Comparison of ENCODE assay signal across 12 cellular contexts in the genomic region with DNA sequence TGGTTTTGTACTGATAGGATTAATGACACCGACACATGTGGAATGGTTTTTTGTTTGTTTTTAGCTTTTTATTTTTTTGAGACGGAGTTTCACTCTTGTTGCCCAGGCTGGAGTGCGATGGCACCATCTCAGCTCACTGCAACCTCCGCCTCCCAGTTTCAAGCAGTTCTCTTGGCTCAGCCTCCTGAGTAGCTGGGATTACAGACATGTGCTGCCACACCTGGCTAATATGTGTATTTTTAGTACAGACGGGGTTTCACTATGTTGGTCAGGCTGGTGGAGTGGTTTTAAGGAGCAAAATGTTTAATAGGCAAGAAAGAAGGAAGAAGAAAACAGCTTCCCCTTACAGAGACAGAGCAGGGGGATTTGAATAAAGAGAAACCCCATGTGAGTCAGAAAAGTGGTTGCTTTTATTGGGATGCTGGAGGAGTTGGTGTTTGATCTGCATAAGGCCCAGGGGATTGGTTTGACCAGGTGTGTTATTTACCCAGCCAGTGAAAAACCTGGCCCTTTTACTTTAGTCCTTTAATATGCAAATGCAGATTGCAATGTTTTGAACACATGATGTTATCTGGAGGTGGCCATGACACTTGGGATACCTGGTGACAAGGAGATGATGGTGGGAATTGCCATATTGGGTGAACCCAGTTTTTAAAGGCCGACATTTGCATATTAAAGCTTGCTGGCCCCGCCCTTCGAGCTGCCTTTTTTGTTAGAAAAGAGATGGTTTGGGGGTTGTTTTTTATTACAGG. TPM values are rescaled to one million over a fixed set of nuclear protein-coding genes. Genes with fewer than 3 reads are reported as not detected.
DNase-seq lines count a peak whose midpoint lies in the region; ATAC-seq and TF ChIP-seq lines count a peak whose summit lies in the region.
"Had no signal": no experiment of that assay in that cellular context is flagged by ENCODE, and none has a peak within 500 bp of the region (broad histone marks: within the 10 kb centered on the region; RNA-seq: fewer than 3 reads in every experiment).

No MANE protein-coding gene starts in this region.

- H3K36me3 ChIP-seq in adipocyte (ENCODE audit: control insufficient read depth, insufficient read depth, low read length, severe bottlenecking) (no peaks in the 10 kb centered on the region), prostate gland (no peaks in the 10 kb centered on the region), neural progenitor cell (no peaks in the 10 kb centered on the region)
- H3K36me3 ChIP-seq: right atrium auricular region had no signal

- H3K27ac Mint-ChIP-seq in neural progenitor cell, result no peak overlapping the region
- H3K27ac Mint-ChIP-seq: WTC11 had no signal

- WGBS in prostate gland, result 82% methylated on average over 8 of the region's 8 CpGs

- peak; percentile 8; the same call in 1 of the 2 replicates for TF ChIP-seq CTCF in LNCaP clone FGC (IDR thresholded peaks at IDR 0.05; ENCODE audit: control insufficient read depth, extremely low read depth, insufficient read depth)
- TF ChIP-seq CTCF in prostate gland (IDR thresholded peaks at IDR 0.05), result peak in 1 of 4 experiments; percentile 25
- no peak for TF ChIP-seq CTCF in neural progenitor cell (IDR thresholded peaks at IDR 0.05)

- H3K79me2 ChIP-seq in neural progenitor cell (ENCODE audit: low read depth), result no peaks in the 10 kb centered on the region

- peak overlapping the region; percentile 37 for H3K9ac ChIP-seq in adipocyte (ENCODE audit: low read length)
- no peak overlapping the region for H3K9ac ChIP-seq in neural progenitor cell

- no peak for TF ChIP-seq POLR2A in prostate gland (IDR thresholded peaks at IDR 0.05)

- DNase-seq in GF-D8 (lab: John Stamatoyannopoulos, UW) (peak; percentile 52), LNCaP clone FGC (ENCODE audit: low read depth) (no peak), adipocyte (ENCODE audit: low read depth) (no peak), prostate gland (ENCODE audit: low spot score) (no peak), neural progenitor cell (ENCODE audit: low spot score) (no peak)
- no peak for DNase-seq in activated CD4-positive, alpha-beta T cell treated with anti-CD3 and anti-CD28 coated beads, Interleukin-2, amount 50 U/mL, for 48 hours
- DNase-seq: COR-L47, NCI-H2171 had no signal

- H3K27me3 Mint-ChIP-seq in neural progenitor cell (ENCODE audit: insufficient read depth, low read depth), result peaks cover 7% of the 10 kb centered on the region

- peaks cover 24% of the 10 kb centered on the region for H3K4me1 Mint-ChIP-seq in neural progenitor cell

- intact Hi-C loops in prostate gland (cut with DNase I), result no loop called here

- H3K9me3 ChIP-seq in adipocyte (ENCODE audit: control insufficient read depth, low read length) (no peaks in the 10 kb centered on the region), prostate gland (no peaks in the 10 kb centered on the region), neural progenitor cell (ENCODE audit: low read depth) (no peaks in the 10 kb centered on the region)

- H3K27ac ChIP-seq in prostate gland, result peak overlapping the region; percentile 79 to 93
- H3K27ac ChIP-seq in neural progenitor cell, result no peak overlapping the region

- H3K27me3 ChIP-seq in adipocyte (replicated peaks; ENCODE audit: control insufficient read depth, insufficient read depth, low read length) (no peaks in the 10 kb centered on the region), prostate gland (replicated peaks; ENCODE audit: insufficient read depth) (no peaks in the 10 kb centered on the region), neural progenitor cell (no peaks in the 10 kb centered on the region)
- H3K27me3 ChIP-seq: right atrium auricular region had no signal

- H3K9me3 Mint-ChIP-seq in neural progenitor cell, result peaks cover 5% of the 10 kb centered on the region

- no peaks in the 10 kb centered on the region for H3K36me3 Mint-ChIP-seq in neural progenitor cell

- ATAC-seq in HG03159 (IDR thresholded peaks at IDR 0.05; ENCODE audit: unreplicated experiment), result no peak
- ATAC-seq: WTC11 had no signal

- H3K4me1 ChIP-seq in adipocyte (ENCODE audit: control insufficient read depth, insufficient read depth, low read length), result peaks cover 40% of the 10 kb centered on the region
- H3K4me1 ChIP-seq in prostate gland (replicated peaks), result peaks cover 10% of the 10 kb centered on the region
- no peaks in the 10 kb centered on the region for H3K4me1 ChIP-seq in neural progenitor cell

- no peak overlapping the region for H3K4me2 ChIP-seq in neural progenitor cell

- no peaks in the 10 kb centered on the region for H3F3A ChIP-seq in neural progenitor cell (ENCODE audit: low read depth)

- H2AFZ ChIP-seq in neural progenitor cell (replicated peaks), result no peak overlapping the region

- H3K4me3 Mint-ChIP-seq in neural progenitor cell, result no peak overlapping the region
- H3K4me3 Mint-ChIP-seq: WTC11 had no signal

- H3K4me3 ChIP-seq in LNCaP clone FGC (ENCODE audit: low read depth, low read length) (no peak overlapping the region), adipocyte (ENCODE audit: low read length) (no peak overlapping the region), prostate gland (no peak overlapping the region), neural progenitor cell (no peak overlapping the region)
- H3K4me3 ChIP-seq: coronary artery, right atrium auricular region had no signal

- H4K20me1 ChIP-seq in neural progenitor cell (ENCODE audit: low read depth), result no peaks in the 10 kb centered on the region

RNA-seq across cellular contexts. Expression of gene SUSD2, which starts 24.3 kb away (rescaled TPM):
- total RNA-seq in prostate gland, result 1 to 10 TPM; 7.8 to 9.3 TPM
- total RNA-seq in neural progenitor cell (ENCODE audit: low replicate concordance), result 0.02 and 0.25 TPM in 2 replicates

RNA-seq across cellular contexts. Expression of gene GGT5, which starts 39.3 kb away (rescaled TPM):
- total RNA-seq in prostate gland, result 10 to 100 TPM; 19.2 to 39.7 TPM
- total RNA-seq in neural progenitor cell (ENCODE audit: low replicate concordance), result not detected in 2 replicates

Comparison
In these comparisons a context has a peak if more than half of its experiments do, and no peak if none do; other contexts are left out.
1. RNA of gene GGT5, which starts 39.3 kb away (total RNA-seq): 19.2 to 39.7 TPM in prostate gland; not detected in neural progenitor cell; every median in the first group is over 10 times any median in the second.